Comparison of ENCODE assay signal across 21 cellular contexts in the genomic region with DNA sequence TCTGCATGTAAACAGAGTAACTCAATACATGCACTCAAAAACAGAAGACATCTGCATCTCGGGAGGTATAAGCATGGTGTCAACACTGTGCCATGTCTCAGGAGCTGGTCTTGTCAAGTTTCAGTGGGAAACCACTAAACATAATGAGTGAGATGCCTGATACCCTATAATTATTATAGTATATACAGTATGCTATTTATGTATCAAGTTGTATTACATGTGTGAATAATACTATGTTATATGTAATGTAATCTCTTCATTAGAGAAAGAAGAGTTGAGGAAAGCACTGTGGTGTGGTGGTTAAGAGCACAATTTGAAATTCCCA. TPM values are rescaled to one million over a fixed set of nuclear protein-coding genes. Genes with fewer than 3 reads are reported as not detected.
DNase-seq lines count a peak whose midpoint lies in the region; ATAC-seq and TF ChIP-seq lines count a peak whose summit lies in the region.
"Had no signal": no experiment of that assay in that cellular context is flagged by ENCODE, and none has a peak within 500 bp of the region (broad histone marks: within the 10 kb centered on the region; RNA-seq: fewer than 3 reads in every experiment).

No MANE protein-coding gene starts in this region.

- peaks cover 11% of the 10 kb centered on the region for H3K27me3 Mint-ChIP-seq in WTC11 (ENCODE audit: low read depth)
- peaks cover 3% of the 10 kb centered on the region for H3K27me3 Mint-ChIP-seq in activated T-helper 17 cell treated with anti-CD3 and anti-CD28 coated beads, Interleukin-2, amount 50 U/mL, for 72 hours

- H3K4me3 Mint-ChIP-seq in WTC11 = peak overlapping the region; percentile 22
- H3K4me3 Mint-ChIP-seq in activated T-helper 17 cell treated with anti-CD3 and anti-CD28 coated beads, Interleukin-2, amount 50 U/mL, for 72 hours = no peak overlapping the region
- H3K4me3 Mint-ChIP-seq: CD4-positive, alpha-beta T cell had no signal

- H3K4me3 ChIP-seq in mammary epithelial cell (replicated peaks in 1 of 3; ENCODE audit: insufficient read depth in 1 of 3, low read depth in 2 of 3, low read length in 3 of 3) (no peak overlapping the region), breast epithelium (no peak overlapping the region), HUES64 (ENCODE audit: low read length) (no peak overlapping the region)
- H3K4me3 ChIP-seq: BLaER1 had no signal

- no peak overlapping the region for H3K27ac ChIP-seq in mammary epithelial cell (ENCODE audit: insufficient read depth, low read depth, low read length)
- H3K27ac ChIP-seq in breast epithelium = no peak overlapping the region
- H3K27ac ChIP-seq in HUES64 (ENCODE audit: low read depth, low read length) = peak overlapping the region; percentile 95
- H3K27ac ChIP-seq: BLaER1, KMS-11 had no signal

- H3K36me3 ChIP-seq in mammary epithelial cell (ENCODE audit: insufficient read depth, low read length) = no peaks in the 10 kb centered on the region
- H3K36me3 ChIP-seq in breast epithelium = no peaks in the 10 kb centered on the region
- no peaks in the 10 kb centered on the region for H3K36me3 ChIP-seq in HUES64 (ENCODE audit: insufficient read depth, low read length)
- H3K36me3 ChIP-seq: BLaER1 had no signal

- no peak overlapping the region for H3K9ac ChIP-seq in mammary epithelial cell (ENCODE audit: insufficient read depth, low read length)
- peak overlapping the region; percentile 52 for H3K9ac ChIP-seq in HUES64 (ENCODE audit: low read depth, low read length)
- H3K9ac ChIP-seq: BLaER1, KMS-11 had no signal

- WGBS in mammary epithelial cell (ENCODE audit: low coverage, missing lambda C conversion rate) = 93% methylated on average over 1 of the region's 1 CpG
- 6% methylated on average over 1 of the region's 1 CpG for WGBS in HUES64

- no peak for DNase-seq in mammary epithelial cell
- no peak for DNase-seq in breast epithelium (ENCODE audit: low spot score in 2 of 2)
- DNase-seq in WTC11 (ENCODE audit: low spot score) = no peak
- DNase-seq: ACHN; CD4-positive, alpha-beta T cell; COR-L47; DMS 273 treated with DMSO at 0.1 percent for 48 hours; NCI-H1105 treated with DMSO at 0.1 percent for 48 hours; NCI-H1694 treated with DMSO at 0.1 percent for 48 hours; NCI-H2081 treated with DMSO at 0.1 percent for 48 hours; NCI-H226; NCI-H510A treated with DMSO at 0.1 percent for 48 hours had no signal

- peaks cover 13% of the 10 kb centered on the region for H3K9me3 Mint-ChIP-seq in WTC11
- no peaks in the 10 kb centered on the region for H3K9me3 Mint-ChIP-seq in activated T-helper 17 cell treated with anti-CD3 and anti-CD28 coated beads, Interleukin-2, amount 50 U/mL, for 72 hours
- H3K9me3 Mint-ChIP-seq: CD4-positive, alpha-beta T cell had no signal

- TF ChIP-seq CTCF in mammary epithelial cell (conservative IDR thresholded peaks at IDR 0.05 in 1 of 2, IDR thresholded peaks at IDR 0.05 in 1 of 2; ENCODE audit: extremely low read depth in 1 of 2, insufficient read depth in 1 of 2, low read depth in 1 of 2, low read length in 2 of 2) (no peak), breast epithelium (IDR thresholded peaks at IDR 0.05) (no peak), WTC11 (IDR thresholded peaks at IDR 0.05) (no peak)

- no peak for TF ChIP-seq POLR2A in breast epithelium (IDR thresholded peaks at IDR 0.05)

- dilution Hi-C loops in mammary epithelial cell (cut with HindIII; ENCODE audit: low sequenced_read_pairs) = no loop called here

- in situ Hi-C loops in mammary epithelial cell (cut with MboI; ENCODE audit: low sequenced_read_pairs in 2 of 2) = no loop called here

- intact Hi-C loops in mammary epithelial cell (cut with micrococcal nuclease) (no loop called here), breast epithelium (cut with DNase I; ENCODE audit: low total_unique reads) (no loop called here)

- peak overlapping the region; percentile 34 for H2AFZ ChIP-seq in mammary epithelial cell (ENCODE audit: low read depth, low read length)

- CTCF ChIA-PET in mammary epithelial cell (lab: Charles Lee; ENCODE audit: low non-redundant PET) = no interaction called here
- CTCF ChIA-PET in WTC11 (lab: Charles Lee) = no interaction called here

- no peak overlapping the region for H3K4me2 ChIP-seq in mammary epithelial cell (ENCODE audit: insufficient read depth, low read depth, low read length)
- H3K4me2 ChIP-seq: BLaER1, KMS-11 had no signal

- H3K79me2 ChIP-seq in mammary epithelial cell (ENCODE audit: insufficient read depth, low read length) = no peaks in the 10 kb centered on the region

- peaks cover 4% of the 10 kb centered on the region; the same call in 1 of the 2 replicates for H3K36me3 Mint-ChIP-seq in WTC11
- no peaks in the 10 kb centered on the region for H3K36me3 Mint-ChIP-seq in activated T-helper 17 cell treated with anti-CD3 and anti-CD28 coated beads, Interleukin-2, amount 50 U/mL, for 72 hours (ENCODE audit: low read depth)

- no peaks in the 10 kb centered on the region for H4K20me1 ChIP-seq in mammary epithelial cell (ENCODE audit: insufficient read depth, low read length)
- H4K20me1 ChIP-seq: BLaER1 had no signal

- H3K27me3 ChIP-seq in mammary epithelial cell (ENCODE audit: insufficient read depth, low read length) (no peaks in the 10 kb centered on the region), breast epithelium (no peaks in the 10 kb centered on the region), HUES64 (ENCODE audit: insufficient read depth, low read length) (no peaks in the 10 kb centered on the region)
- H3K27me3 ChIP-seq: BLaER1 had no signal

- POLR2A ChIA-PET in WTC11 (lab: Charles Lee) = interaction anchor here (1.3 kb wide), 1 partner anchor 13 kb away, joined by 4 read pairs; no protein-coding TSS in a partner anchor

- BruUV-seq in mammary epithelial cell (replicated peaks; lab: Mats Ljungman, UMichigan) = no TSS peak

- H3K9me3 ChIP-seq in mammary epithelial cell (replicated peaks; ENCODE audit: insufficient read depth, low read length) (no peaks in the 10 kb centered on the region), breast epithelium (no peaks in the 10 kb centered on the region), HUES64 (ENCODE audit: insufficient read depth, low read depth, low read length) (no peaks in the 10 kb centered on the region)
- H3K9me3 ChIP-seq: BLaER1 had no signal

- H3K27ac Mint-ChIP-seq in WTC11 = peak overlapping the region; percentile 96
- no peak overlapping the region for H3K27ac Mint-ChIP-seq in activated T-helper 17 cell treated with anti-CD3 and anti-CD28 coated beads, Interleukin-2, amount 50 U/mL, for 72 hours
- H3K27ac Mint-ChIP-seq: CD4-positive, alpha-beta T cell had no signal

- no peaks in the 10 kb centered on the region for H3K4me1 ChIP-seq in mammary epithelial cell (ENCODE audit: insufficient read depth, low read length)
- H3K4me1 ChIP-seq in breast epithelium = no peaks in the 10 kb centered on the region
- peaks cover 40% of the 10 kb centered on the region for H3K4me1 ChIP-seq in HUES64 (ENCODE audit: insufficient read depth, low read length)
- H3K4me1 ChIP-seq: BLaER1 had no signal

- ATAC-seq in WTC11 (no peak), GM21529 (IDR thresholded peaks at IDR 0.05; ENCODE audit: unreplicated experiment) (no peak), GM18907 (IDR thresholded peaks at IDR 0.05; ENCODE audit: unreplicated experiment) (no peak)
- ATAC-seq in activated T-helper 17 cell treated with anti-CD3 and anti-CD28 coated beads, Interleukin-2, amount 50 U/mL, for 72 hours (replicated peaks) = no peak
- ATAC-seq: Right ventricle myocardium inferior had no signal

- H3K4me1 Mint-ChIP-seq in WTC11 = peaks cover 91% of the 10 kb centered on the region
- no peaks in the 10 kb centered on the region for H3K4me1 Mint-ChIP-seq in activated T-helper 17 cell treated with anti-CD3 and anti-CD28 coated beads, Interleukin-2, amount 50 U/mL, for 72 hours

TF ChIP-seq in WTC11, 78 proteins besides CTCF, POLR2A, EP300 and RAD21:
- TF ChIP-seq ATF3 (CRISPR knock-in tag; conservative IDR thresholded peaks at IDR 0.05) (no peak), CREM (CRISPR knock-in tag; IDR thresholded peaks at IDR 0.05) (0 out of 2 replicates have a peak, but pooled peaks have one; percentile 0)

RNA-seq across cellular contexts. Expression of gene PPBP, which starts 2.5 kb away (rescaled TPM):
- 1 to 10 TPM in 1 of 2 donors, under 1 TPM in 1; 0.67 to 1.1 TPM for total RNA-seq in mammary epithelial cell
- 2.7 TPM for polyA plus RNA-seq in mammary epithelial cell
- not detected for polyA minus RNA-seq in mammary epithelial cell
- 1 to 10 TPM; 1.3 to 2.0 (median 1.3) TPM for total RNA-seq in breast epithelium
- polyA plus RNA-seq in HUES64 (2013, experiment 1 of 2) = 0.65 TPM
- polyA plus RNA-seq in HUES64 (2013, experiment 2 of 2) = not detected
- total RNA-seq in WTC11 (2021) = not detected in 3 replicates
- total RNA-seq in activated T-helper 17 cell treated with anti-CD3 and anti-CD28 coated beads, Interleukin-2, amount 50 U/mL, for 72 hours = not detected
- total RNA-seq: H4; T-helper 2 cell treated with Interferon-gamma antibody and Interleukin-4, amounts not matched to agents 100 ng/mL and 5 ng/mL, for 36 hours had no signal

RNA-seq across cellular contexts. Expression of gene PF4, which starts 3.7 kb away (rescaled TPM):
- not detected for total RNA-seq in mammary epithelial cell
- not detected for polyA plus RNA-seq in mammary epithelial cell
- polyA minus RNA-seq in mammary epithelial cell = not detected
- not detected for total RNA-seq in breast epithelium
- 0.55 TPM for polyA plus RNA-seq in HUES64 (2013, experiment 1 of 2)
- polyA plus RNA-seq in HUES64 (2013, experiment 2 of 2) = not detected
- 1.2 to 3.9 TPM (median 3.6 TPM) in 3 replicates for total RNA-seq in WTC11 (2021)
- total RNA-seq in activated T-helper 17 cell treated with anti-CD3 and anti-CD28 coated beads, Interleukin-2, amount 50 U/mL, for 72 hours = not detected
- total RNA-seq: CD4-positive, alpha-beta T cell; H4; T-helper 2 cell treated with Interferon-gamma antibody and Interleukin-4, amounts not matched to agents 100 ng/mL and 5 ng/mL, for 36 hours had no signal

RNA-seq across cellular contexts. Expression of gene CXCL5, which starts 13.0 kb away (rescaled TPM):
- total RNA-seq in mammary epithelial cell (under 1 TPM in 1 of 2 donors, not detected in 1; 0.33 TPM), breast epithelium (under 1 TPM in 1 of 3 donors, not detected in 2; 0.15 TPM), WTC11 (2021) (3.6 to 8.8 TPM (median 8.1 TPM) in 3 replicates)
- 1.6 TPM for polyA plus RNA-seq in mammary epithelial cell
- 3.5 TPM for polyA minus RNA-seq in mammary epithelial cell
- polyA plus RNA-seq in HUES64 (2013, experiment 1 of 2) = 5.4 TPM
- polyA plus RNA-seq in HUES64 (2013, experiment 2 of 2) = 5.2 TPM
- not detected for total RNA-seq in activated T-helper 17 cell treated with anti-CD3 and anti-CD28 coated beads, Interleukin-2, amount 50 U/mL, for 72 hours
- total RNA-seq: CD4-positive, alpha-beta T cell; H4; T-helper 2 cell treated with Interferon-gamma antibody and Interleukin-4, amounts not matched to agents 100 ng/mL and 5 ng/mL, for 36 hours had no signal

RNA-seq across cellular contexts. Expression of gene CXCL3, which starts 53.0 kb away (rescaled TPM):
- total RNA-seq in mammary epithelial cell (10 to 100 TPM in 1 of 2 donors, 1 to 10 TPM in 1; 1.3 to 29.4 TPM), breast epithelium (1 to 10 TPM in 2 of 3 donors, under 1 TPM in 1; 0.64 to 5.6 (median 1.3) TPM), WTC11 (2021) (3.5 to 7.7 TPM (median 7.0 TPM) in 3 replicates)
- 9.0 TPM for polyA plus RNA-seq in mammary epithelial cell
- polyA minus RNA-seq in mammary epithelial cell = 3.0 TPM
- 2.0 TPM for polyA plus RNA-seq in HUES64 (2013, experiment 1 of 2)
- polyA plus RNA-seq in HUES64 (2013, experiment 2 of 2) = 4.3 TPM
- total RNA-seq in activated T-helper 17 cell treated with anti-CD3 and anti-CD28 coated beads, Interleukin-2, amount 50 U/mL, for 72 hours = not detected
- total RNA-seq: T-helper 2 cell treated with Interferon-gamma antibody and Interleukin-4, amounts not matched to agents 100 ng/mL and 5 ng/mL, for 36 hours had no signal
